ENCODE assay signal across 8 cellular contexts in the genomic region with DNA sequence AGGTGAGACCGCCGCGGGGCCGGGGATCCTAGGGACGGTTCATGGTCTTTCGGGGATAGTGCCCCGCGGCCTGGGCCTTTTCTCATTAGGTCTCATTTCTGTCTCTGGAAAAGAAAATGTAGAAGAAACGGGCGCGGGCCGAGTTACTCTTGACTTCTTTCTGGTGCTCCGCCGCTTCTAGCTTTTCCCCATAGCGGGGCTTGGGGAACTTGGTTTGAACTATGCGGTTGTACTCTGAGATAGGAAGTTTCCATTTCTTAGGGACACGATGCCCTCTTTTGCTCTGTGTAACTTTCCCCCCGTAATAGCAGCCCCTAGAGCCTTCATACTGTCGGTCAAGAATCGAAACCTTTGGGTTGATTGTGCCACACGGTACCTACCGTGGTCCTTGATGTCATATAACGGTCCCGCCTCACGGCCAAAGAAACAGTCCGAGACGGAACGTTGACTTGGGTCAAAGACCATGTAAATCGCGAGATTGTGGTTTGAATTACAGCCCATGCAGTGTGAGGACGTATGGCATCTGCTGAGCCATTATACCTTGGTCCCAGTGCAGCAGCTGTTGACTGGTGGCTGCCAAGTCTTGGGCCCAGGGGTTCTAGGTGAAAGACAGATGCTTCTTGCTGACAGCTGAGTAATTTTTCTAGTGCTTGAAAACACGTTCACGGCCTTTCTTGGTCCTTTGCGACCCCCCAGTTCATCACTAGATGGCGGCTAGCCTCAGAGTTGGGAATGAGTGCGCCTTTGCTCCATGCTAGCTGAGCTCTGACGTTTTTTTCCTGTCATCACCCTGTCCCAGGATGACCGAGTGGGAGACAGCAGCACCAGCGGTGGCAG. TPM values are rescaled to one million over a fixed set of nuclear protein-coding genes. Genes with fewer than 3 reads are reported as not detected.
A peak's percentile ranks its signal among the peaks of the same experiment; 100 is the strongest.
DNase-seq lines count a peak whose midpoint lies in the region; ATAC-seq and TF ChIP-seq lines count a peak whose summit lies in the region.

No MANE protein-coding gene starts in this region.

- H3K36me3 ChIP-seq in right atrium auricular region, result peaks cover 31% of the 10 kb centered on the region

- peak overlapping the region; percentile 97 for H3K27ac Mint-ChIP-seq in activated CD4-positive, alpha-beta T cell treated with anti-CD3 and anti-CD28 coated beads, Interleukin-2, amount 10 ng/mL, durations not matched to agents 24 days and 14 days

- H3K4me3 ChIP-seq in right atrium auricular region, result peak overlapping the region; percentile 62 to 78

- H3K9me3 ChIP-seq in right atrium auricular region, result no peaks in the 10 kb centered on the region

- peaks cover 44% of the 10 kb centered on the region for H3K36me3 Mint-ChIP-seq in activated CD4-positive, alpha-beta T cell treated with anti-CD3 and anti-CD28 coated beads, Interleukin-2, amount 10 ng/mL, durations not matched to agents 24 days and 14 days (ENCODE audit: low read depth)

- H3K27me3 Mint-ChIP-seq in activated CD4-positive, alpha-beta T cell treated with anti-CD3 and anti-CD28 coated beads, Interleukin-2, amount 10 ng/mL, durations not matched to agents 24 days and 14 days, result no peaks in the 10 kb centered on the region

- TF ChIP-seq CTCF in VCaP (conservative IDR thresholded peaks at IDR 0.05) (0 out of 2 replicates have a peak, but pooled peaks have one; percentile 7), right atrium auricular region (IDR thresholded peaks at IDR 0.05) (no peak)

- H3K27ac ChIP-seq in VCaP (peak overlapping the region; percentile 100), right atrium auricular region (peak overlapping the region; percentile 97 to 99)

- ATAC-seq in GM18870 (IDR thresholded peaks at IDR 0.05; ENCODE audit: unreplicated experiment), result no peak

- H3K4me1 Mint-ChIP-seq in activated CD4-positive, alpha-beta T cell treated with anti-CD3 and anti-CD28 coated beads, Interleukin-2, amount 10 ng/mL, durations not matched to agents 24 days and 14 days, result peaks cover 31% of the 10 kb centered on the region

- H3K4me1 ChIP-seq in right atrium auricular region, result peaks cover 0 to 23% of the 10 kb centered on the region in 2 donors

- peak overlapping the region; percentile 97 for H3K4me3 Mint-ChIP-seq in activated CD4-positive, alpha-beta T cell treated with anti-CD3 and anti-CD28 coated beads, Interleukin-2, amount 10 ng/mL, durations not matched to agents 24 days and 14 days

- H3K9me3 Mint-ChIP-seq in activated CD4-positive, alpha-beta T cell treated with anti-CD3 and anti-CD28 coated beads, Interleukin-2, amount 10 ng/mL, durations not matched to agents 24 days and 14 days, result no peaks in the 10 kb centered on the region

- peak; percentile 61 for DNase-seq in activated CD4-positive, alpha-beta T cell treated with anti-CD3 and anti-CD28 coated beads, Interleukin-2, amount 10 ng/mL, durations not matched to agents 24 days and 14 days
- no peak for DNase-seq in activated CD4-positive, alpha-beta T cell treated with anti-CD3 and anti-CD28 coated beads, Interleukin-2, amount 50 U/mL, for 4 hours
- DNase-seq in right atrium auricular region (ENCODE audit: low spot score), result no peak
- peak; percentile 36 for DNase-seq in stimulated activated CD8-positive, alpha-beta memory T cell treated with anti-CD3 and anti-CD28 coated beads, Interleukin-4, amount 100 ng/mL, for 48 hours
- DNase-seq in NCI-H1105 treated with DMSO at 0.1 percent for 48 hours (lab: John Stamatoyannopoulos, UW), result no peak
- DNase-seq in UCSD-AML1 (lab: John Stamatoyannopoulos, UW; ENCODE audit: unreplicated experiment), result no peak

- no peaks in the 10 kb centered on the region for H3K27me3 ChIP-seq in right atrium auricular region

- intact Hi-C loops in activated CD4-positive, alpha-beta T cell treated with anti-CD3 and anti-CD28 coated beads, Interleukin-2, amount 10 ng/mL, durations not matched to agents 24 days and 14 days (cut with micrococcal nuclease), result loop anchor here (1.0 to 2.0 kb wide), 6 partner anchors 14 to 131 kb away; partner anchors contain the start of genes ZBTB45, ZNF132, ZNF497 and ZNF584

RNA-seq across cellular contexts. Expression of gene RPS5, which starts 0.5 kb away (rescaled TPM):
- 1,286 and 1,288 TPM in 2 replicates for total RNA-seq in activated CD4-positive, alpha-beta T cell treated with anti-CD3 and anti-CD28 coated beads, Interleukin-2, amount 10 ng/mL, durations not matched to agents 24 days and 14 days
- 1,000 to 10,000 TPM in 1 of 2 donors, 100 to 1,000 TPM in 1; 593 to 1,197 TPM for total RNA-seq in right atrium auricular region

RNA-seq across cellular contexts. Expression of gene ZNF837, which starts 6.7 kb away (rescaled TPM):
- total RNA-seq in activated CD4-positive, alpha-beta T cell treated with anti-CD3 and anti-CD28 coated beads, Interleukin-2, amount 10 ng/mL, durations not matched to agents 24 days and 14 days, result 0.89 and 1.1 TPM in 2 replicates
- 1 to 10 TPM in 1 of 2 donors, under 1 TPM in 1; 0.70 to 1.3 TPM for total RNA-seq in right atrium auricular region

RNA-seq across cellular contexts. Expression of gene RNF225, which starts 7.9 kb away (rescaled TPM):
- 0.54 and 1.1 TPM in 2 replicates for total RNA-seq in activated CD4-positive, alpha-beta T cell treated with anti-CD3 and anti-CD28 coated beads, Interleukin-2, amount 10 ng/mL, durations not matched to agents 24 days and 14 days
- not detected for total RNA-seq in right atrium auricular region

RNA-seq across cellular contexts. Expression of gene ZNF584, which starts 20.9 kb away (rescaled TPM):
- 17.4 and 17.7 TPM in 2 replicates for total RNA-seq in activated CD4-positive, alpha-beta T cell treated with anti-CD3 and anti-CD28 coated beads, Interleukin-2, amount 10 ng/mL, durations not matched to agents 24 days and 14 days
- 10 to 100 TPM; 17.4 to 18.5 TPM for total RNA-seq in right atrium auricular region

RNA-seq across cellular contexts. Expression of gene ZNF497, which starts 25.0 kb away (rescaled TPM):
- 0.79 and 1.1 TPM in 2 replicates for total RNA-seq in activated CD4-positive, alpha-beta T cell treated with anti-CD3 and anti-CD28 coated beads, Interleukin-2, amount 10 ng/mL, durations not matched to agents 24 days and 14 days
- total RNA-seq in right atrium auricular region, result under 1 TPM; 0.39 to 0.56 TPM

Comparison
In these comparisons a context has a peak if more than half of its experiments do, and no peak if none do; other contexts are left out.
1. DNase-seq: peak in activated CD4-positive, alpha-beta T cell treated with anti-CD3 and anti-CD28 coated beads, Interleukin-2, amount 10 ng/mL, durations not matched to agents 24 days and 14 days (single experiment) and stimulated activated CD8-positive, alpha-beta memory T cell treated with anti-CD3 and anti-CD28 coated beads, Interleukin-4, amount 100 ng/mL, for 48 hours (single experiment); none in activated CD4-positive, alpha-beta T cell treated with anti-CD3 and anti-CD28 coated beads, Interleukin-2, amount 50 U/mL, for 4 hours (0 of 2), right atrium auricular region (single experiment), NCI-H1105 treated with DMSO at 0.1 percent for 48 hours (single experiment) and UCSD-AML1 (single experiment).